Comparison of ENCODE assay signal across 27 cellular contexts in genomic region chr5:154568597-154568996, GRCh38.
"Had no signal": no experiment of that assay in that cellular context is flagged by ENCODE, and none has a peak within 500 bp of the region (broad histone marks: within the 10 kb centered on the region; RNA-seq: fewer than 3 reads in every experiment).

No MANE protein-coding gene starts in this region.

- H3K4me2 ChIP-seq: KMS-11 had no signal

- H3K9ac ChIP-seq: KMS-11 had no signal

- H3K27ac Mint-ChIP-seq: activated CD4-positive, alpha-beta memory T cell treated with anti-CD3 and anti-CD28 coated beads for 36 hours; activated naive CD4-positive, alpha-beta T cell treated with anti-CD3 and anti-CD28 coated beads for 36 hours; activated naive CD4-positive, alpha-beta T cell treated with anti-CD3 and anti-CD28 coated beads, Interleukin-2, amount 50 U/mL, for 72 hours; activated T-helper 1 cell treated with anti-CD3 and anti-CD28 coated beads, Interleukin-12 subunit alpha, Interleukin-12 subunit beta, Interleukin-2, Interleukin-4 antibody, amounts not matched to agents 30 ng/mL and 10 ng/mL and 1 ng/mL, durations not matched to agents 14 hours and 24 hours and 36 hours; T-helper 1 cell treated with Interleukin-12 subunit alpha and Interleukin-12 subunit beta and Interleukin-4 antibody, amounts not matched to agents 30 μg/mL and 1 μg/mL, for 36 hours; T-helper 2 cell treated with Interferon-gamma antibody and Interleukin-4, amounts not matched to agents 5 μg/mL and 100 μg/mL, for 36 hours; WTC11 had no signal

- ATAC-seq: activated naive CD4-positive, alpha-beta T cell treated with anti-CD3 and anti-CD28 coated beads, Interleukin-2, amount 50 U/mL, for 72 hours; activated T-cell treated with anti-CD3 and anti-CD28 coated beads, Interleukin-2, amount 50 U/mL, for 4 hours; Panc1; WTC11 had no signal

- H3K9me3 Mint-ChIP-seq: activated CD4-positive, alpha-beta memory T cell treated with anti-CD3 and anti-CD28 coated beads for 36 hours; activated naive CD4-positive, alpha-beta T cell treated with anti-CD3 and anti-CD28 coated beads for 36 hours; activated naive CD4-positive, alpha-beta T cell treated with anti-CD3 and anti-CD28 coated beads, Interleukin-2, amount 50 U/mL, for 72 hours; activated T-cell treated with anti-CD3 and anti-CD28 coated beads, Interleukin-2, amount 50 U/mL, for 4 hours; activated T-helper 1 cell treated with anti-CD3 and anti-CD28 coated beads, Interleukin-12 subunit alpha, Interleukin-12 subunit beta, Interleukin-2, Interleukin-4 antibody, amounts not matched to agents 30 ng/mL and 10 ng/mL and 1 ng/mL, durations not matched to agents 14 hours and 24 hours and 36 hours; brain; T-helper 1 cell treated with Interleukin-12 subunit alpha and Interleukin-12 subunit beta and Interleukin-4 antibody, amounts not matched to agents 30 μg/mL and 1 μg/mL, for 36 hours; T-helper 2 cell treated with Interferon-gamma antibody and Interleukin-4, amounts not matched to agents 5 μg/mL and 100 μg/mL, for 36 hours; WTC11 had no signal

- DNase-seq: activated CD4-positive, alpha-beta memory T cell treated with anti-CD3 and anti-CD28 coated beads for 36 hours; activated CD4-positive, alpha-beta T cell treated with anti-CD3 and anti-CD28 coated beads for 4 hours; activated CD4-positive, alpha-beta T cell treated with anti-CD3 and anti-CD28 coated beads, Interleukin-2, amount 50 U/mL, for 1 hour; activated CD4-positive, CD25-positive, alpha-beta regulatory T cell treated with anti-CD3 and anti-CD28 coated beads, Interleukin-2, amount 50 U/mL, for 72 hours; activated CD8-positive, alpha-beta memory T cell treated with anti-CD3 and anti-CD28 coated beads, Interleukin-2, amount 50 U/mL, for 4 hours; activated gamma-delta T cell treated with Interleukin-2 at 50 U/mL for 16 hours; activated naive CD4-positive, alpha-beta T cell treated with anti-CD3 and anti-CD28 coated beads for 36 hours; activated T-cell treated with anti-CD3 and anti-CD28 coated beads for 4 hours; activated T-cell treated with anti-CD3 and anti-CD28 coated beads, Interleukin-2, amount 50 U/mL, for 4 hours; anterior cingulate cortex; caudate nucleus; cerebellar nuclear complex; NCI-H1092 treated with DMSO at 0.1 percent for 48 hours; NCI-H1417; NCI-H187 treated with DMSO at 0.1 percent for 48 hours; NCI-H2081; NCI-H226; NCI-H446 treated with DMSO at 0.1 percent for 48 hours; SIG-M5 had no signal

- H3K4me3 Mint-ChIP-seq: activated CD4-positive, alpha-beta memory T cell treated with anti-CD3 and anti-CD28 coated beads for 36 hours; activated naive CD4-positive, alpha-beta T cell treated with anti-CD3 and anti-CD28 coated beads for 36 hours; activated T-cell treated with anti-CD3 and anti-CD28 coated beads, Interleukin-2, amount 50 U/mL, for 4 hours; activated T-helper 1 cell treated with anti-CD3 and anti-CD28 coated beads, Interleukin-12 subunit alpha, Interleukin-12 subunit beta, Interleukin-2, Interleukin-4 antibody, amounts not matched to agents 30 ng/mL and 10 ng/mL and 1 ng/mL, durations not matched to agents 14 hours and 24 hours and 36 hours; brain; T-helper 1 cell treated with Interleukin-12 subunit alpha and Interleukin-12 subunit beta and Interleukin-4 antibody, amounts not matched to agents 30 μg/mL and 1 μg/mL, for 36 hours; T-helper 2 cell treated with Interferon-gamma antibody and Interleukin-4, amounts not matched to agents 5 μg/mL and 100 μg/mL, for 36 hours; WTC11 had no signal

- H3K27ac ChIP-seq: KMS-11 had no signal

- H3K36me3 Mint-ChIP-seq: activated CD4-positive, alpha-beta memory T cell treated with anti-CD3 and anti-CD28 coated beads for 36 hours; activated naive CD4-positive, alpha-beta T cell treated with anti-CD3 and anti-CD28 coated beads, Interleukin-2, amount 50 U/mL, for 72 hours; brain; WTC11 had no signal
